In the genomic region with DNA sequence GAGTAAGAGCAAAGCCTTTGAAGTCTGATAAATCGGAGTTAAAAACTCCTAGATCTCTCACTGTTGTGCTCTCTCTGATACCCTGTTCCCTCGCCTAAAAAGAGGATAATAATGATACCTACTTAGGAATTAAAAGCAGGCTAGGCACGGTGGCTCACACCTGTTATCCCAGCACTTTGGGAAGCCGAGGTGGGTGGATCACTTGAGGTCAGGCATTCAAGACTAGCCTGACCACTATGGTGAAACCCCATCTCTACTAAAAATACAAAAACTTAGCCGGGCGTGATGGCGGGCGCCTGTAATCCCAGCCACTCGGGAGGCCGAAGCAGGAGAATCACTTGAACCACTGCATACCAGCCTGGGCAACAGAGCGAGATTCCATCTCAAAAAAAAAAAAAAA, we compare ENCODE assay signal across 8 cellular contexts.
DNase-seq lines count a peak whose midpoint lies in the region; ATAC-seq and TF ChIP-seq lines count a peak whose summit lies in the region.
"Not testable (repeated sequence)": the region's sequence is repeated elsewhere in the genome, so short reads cannot be mapped to it uniquely, and the experiment has no call there.

No MANE protein-coding gene starts in this region.

- H3K4me1 Mint-ChIP-seq in chondrocyte (ENCODE audit: low read depth) (peaks cover 45% of the 10 kb centered on the region), neural progenitor cell (peaks cover 61% of the 10 kb centered on the region)

- H3K9me3 ChIP-seq in SJCRH30 (replicated peaks); lower lobe of right lung; neural progenitor cell (ENCODE audit: low read depth); spleen: not testable (repeated sequence)

- H3K36me3 ChIP-seq in SJCRH30; lower lobe of right lung; neural progenitor cell; rectal smooth muscle tissue (ENCODE audit: control insufficient read depth, insufficient read depth, low read length); spleen: not testable (repeated sequence)

- H3K79me2 ChIP-seq in neural progenitor cell (ENCODE audit: low read depth): not testable (repeated sequence)

- not testable (repeated sequence) for H4K20me1 ChIP-seq in neural progenitor cell (ENCODE audit: low read depth)

- not testable (repeated sequence) for H3K4me3 Mint-ChIP-seq in chondrocyte (ENCODE audit: unreplicated experiment); neural progenitor cell

- WGBS in spleen, 5 donors: 87 to 94% (median 93%) methylated on average over 11 of the region's 11 CpGs

- H3K27ac ChIP-seq in SJCRH30: peak overlapping the region; percentile 66
- peak overlapping the region; percentile 13 for H3K27ac ChIP-seq in lower lobe of right lung
- H3K27ac ChIP-seq in neural progenitor cell, spleen: not testable (repeated sequence)
- peak overlapping the region; percentile 16 for H3K27ac ChIP-seq in rectal smooth muscle tissue (ENCODE audit: low read depth, low read length)

- DNase-seq in DMS53 (lab: John Stamatoyannopoulos, UW) (peak; percentile 30), SJCRH30 (peak in 1 of 2 experiments; percentile 41), chondrocyte (ENCODE audit: low spot score) (peak; percentile 2), myocyte (ENCODE audit: low read depth) (peak; percentile 73), spleen (peak; percentile 18)
- DNase-seq in lower lobe of right lung; neural progenitor cell (ENCODE audit: low spot score): not testable (repeated sequence)

- H2AFZ ChIP-seq in neural progenitor cell (replicated peaks): not testable (repeated sequence)

- intact Hi-C loops in lower lobe of right lung (cut with DNase I); spleen (cut with DNase I; ENCODE audit: low total_unique reads): not testable (repeated sequence)

- not testable (repeated sequence) for H3K27me3 ChIP-seq in SJCRH30; lower lobe of right lung (ENCODE audit: low read depth); neural progenitor cell; rectal smooth muscle tissue (ENCODE audit: control insufficient read depth, insufficient read depth, low read length); spleen (replicated peaks in 1 of 7)

- not testable (repeated sequence) for ATAC-seq in lower lobe of right lung

- H3K4me2 ChIP-seq in neural progenitor cell: not testable (repeated sequence)

- not testable (repeated sequence) for H3K4me3 ChIP-seq in SJCRH30; lower lobe of right lung; neural progenitor cell; rectal smooth muscle tissue (ENCODE audit: low read length); spleen

- not testable (repeated sequence) for H3F3A ChIP-seq in neural progenitor cell (ENCODE audit: low read depth)

- not testable (repeated sequence) for H3K36me3 Mint-ChIP-seq in chondrocyte (ENCODE audit: low read depth); neural progenitor cell

- not testable (repeated sequence) for H3K27me3 Mint-ChIP-seq in chondrocyte (ENCODE audit: low read depth)
- peaks cover 18% of the 10 kb centered on the region for H3K27me3 Mint-ChIP-seq in neural progenitor cell (ENCODE audit: insufficient read depth, low read depth)

- TF ChIP-seq CTCF in chondrocyte (IDR thresholded peaks at IDR 0.05); lower lobe of right lung (IDR thresholded peaks at IDR 0.05); neural progenitor cell (IDR thresholded peaks at IDR 0.05); spleen (IDR thresholded peaks at IDR 0.05 in 8 of 11, conservative IDR thresholded peaks at IDR 0.05 in 3 of 11): not testable (repeated sequence)

- not testable (repeated sequence) for H3K27ac Mint-ChIP-seq in chondrocyte (ENCODE audit: unreplicated experiment)
- peak overlapping the region; percentile 12 for H3K27ac Mint-ChIP-seq in neural progenitor cell

- not testable (repeated sequence) for H3K9me3 Mint-ChIP-seq in chondrocyte (ENCODE audit: low read depth); neural progenitor cell

- not testable (repeated sequence) for TF ChIP-seq POLR2A in spleen (IDR thresholded peaks at IDR 0.05)

- not testable (repeated sequence) for H3K9ac ChIP-seq in neural progenitor cell; rectal smooth muscle tissue (ENCODE audit: low read length)

- peaks cover 62% of the 10 kb centered on the region for H3K4me1 ChIP-seq in SJCRH30
- H3K4me1 ChIP-seq in lower lobe of right lung: peaks cover 26% of the 10 kb centered on the region
- peaks cover 23% of the 10 kb centered on the region for H3K4me1 ChIP-seq in neural progenitor cell
- peaks cover 31% of the 10 kb centered on the region for H3K4me1 ChIP-seq in rectal smooth muscle tissue (ENCODE audit: control insufficient read depth, insufficient read depth, low read length)
- H3K4me1 ChIP-seq in spleen: peaks cover 0 to 12% (median 5%) of the 10 kb centered on the region in 6 donors
